In the genomic region with DNA sequence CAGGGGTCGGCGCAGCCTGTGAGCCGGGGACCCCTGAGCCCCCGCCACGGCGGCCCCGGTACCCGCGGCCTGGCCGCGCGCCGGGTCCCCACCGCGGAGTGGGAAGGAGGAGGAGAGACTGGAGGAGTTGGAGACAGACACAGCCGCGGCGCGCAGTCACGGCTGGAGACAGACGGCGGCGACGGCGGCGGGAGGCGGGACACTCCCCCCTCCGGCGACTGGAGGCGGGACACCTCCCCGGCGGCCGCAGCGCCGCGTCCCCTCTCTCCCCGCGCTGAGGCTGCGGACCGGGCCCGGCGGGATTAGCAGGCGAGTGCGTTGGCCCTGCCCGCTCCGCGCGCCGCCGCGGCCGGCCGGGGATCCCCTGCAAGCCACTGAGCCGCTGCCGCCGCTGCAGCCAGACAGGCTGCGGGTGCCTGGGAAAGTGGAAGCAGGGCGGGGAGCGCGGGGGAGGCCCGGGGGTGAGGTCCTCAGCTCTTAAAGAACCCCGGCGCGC, we compare ENCODE assay signal across 8 cellular contexts.
A peak's percentile ranks its signal among the peaks of the same experiment; 100 is the strongest.
DNase-seq lines count a peak whose midpoint lies in the region; ATAC-seq and TF ChIP-seq lines count a peak whose summit lies in the region.

No MANE protein-coding gene starts in this region.

- H3K27ac ChIP-seq in substantia nigra (ENCODE audit: low read depth, low read length, poor library complexity, severe bottlenecking), result peak overlapping the region; percentile 80

- H3K4me3 ChIP-seq in fibroblast of mammary gland (ENCODE audit: control insufficient read depth, low read depth, low read length), result no peak overlapping the region

- H3K27me3 Mint-ChIP-seq in activated T-cell treated with anti-CD3 and anti-CD28 coated beads, Interleukin-2, amount 50 U/mL, for 24 hours, result peaks cover 39% of the 10 kb centered on the region
- H3K27me3 Mint-ChIP-seq in nephron progenitor cell (ENCODE audit: low read depth, poor library complexity), result peaks cover 79% of the 10 kb centered on the region

- ATAC-seq in GM19035 (IDR thresholded peaks at IDR 0.05; ENCODE audit: unreplicated experiment) (peak; percentile 42), HG03045 (IDR thresholded peaks at IDR 0.05; ENCODE audit: unreplicated experiment) (no peak)

- H3K27ac Mint-ChIP-seq in activated T-cell treated with anti-CD3 and anti-CD28 coated beads, Interleukin-2, amount 50 U/mL, for 24 hours, result no peak overlapping the region
- H3K27ac Mint-ChIP-seq in nephron progenitor cell, result no peak overlapping the region

- DNase-seq in AG08396 (ENCODE audit: low spot score) (peak; percentile 37), NCI-H2227 (lab: John Stamatoyannopoulos, UW; ENCODE audit: unreplicated experiment) (peak; percentile 62), fibroblast of mammary gland (ENCODE audit: low read depth) (peak; percentile 7), nephron progenitor cell (peak; percentile 73), substantia nigra (lab: John Stamatoyannopoulos, UW) (peak in 35 of 49 donors; percentile 32 to 82 (median 70))
- DNase-seq in activated T-cell treated with anti-CD3 and anti-CD28 coated beads, Interleukin-2, amount 50 U/mL, for 24 hours, result peak; percentile 77

- peaks cover 38% of the 10 kb centered on the region for H3K4me1 Mint-ChIP-seq in activated T-cell treated with anti-CD3 and anti-CD28 coated beads, Interleukin-2, amount 50 U/mL, for 24 hours (ENCODE audit: low read depth)
- peaks cover 30% of the 10 kb centered on the region for H3K4me1 Mint-ChIP-seq in nephron progenitor cell

- H3K36me3 Mint-ChIP-seq in activated T-cell treated with anti-CD3 and anti-CD28 coated beads, Interleukin-2, amount 50 U/mL, for 24 hours (ENCODE audit: low read depth), result no peaks in the 10 kb centered on the region
- no peaks in the 10 kb centered on the region for H3K36me3 Mint-ChIP-seq in nephron progenitor cell (ENCODE audit: low read depth)

- TF ChIP-seq CTCF in fibroblast of mammary gland (conservative IDR thresholded peaks at IDR 0.05; ENCODE audit: control insufficient read depth, insufficient read depth, low read depth, low read length) (no peak), nephron progenitor cell (IDR thresholded peaks at IDR 0.05) (no peak)

- H3K9me3 Mint-ChIP-seq in activated T-cell treated with anti-CD3 and anti-CD28 coated beads, Interleukin-2, amount 50 U/mL, for 24 hours, result no peaks in the 10 kb centered on the region
- H3K9me3 Mint-ChIP-seq in nephron progenitor cell, result no peaks in the 10 kb centered on the region

- peak overlapping the region; percentile 35 for H3K4me3 Mint-ChIP-seq in activated T-cell treated with anti-CD3 and anti-CD28 coated beads, Interleukin-2, amount 50 U/mL, for 24 hours
- no peak overlapping the region for H3K4me3 Mint-ChIP-seq in nephron progenitor cell

Comparison
In these comparisons a context has a peak if more than half of its experiments do, and no peak if none do; other contexts are left out.
1. DNase-seq: peak in every context shown above with its lines; median percentile 77 in activated T-cell treated with anti-CD3 and anti-CD28 coated beads, Interleukin-2, amount 50 U/mL, for 24 hours; 73 in nephron progenitor cell; 70 in substantia nigra; 62 in NCI-H2227; 37 in AG08396; 7 in fibroblast of mammary gland.